ENCODE assay signal across 1 cellular context in genomic region chr19:5826531-5827341, GRCh38.
TF ChIP-seq lines count a peak whose summit lies in the region.

No MANE protein-coding gene starts in this region.

TF ChIP-seq in SK-N-SH, 30 proteins besides CTCF, POLR2A, EP300 and RAD21 (continued from another document):
- TF ChIP-seq NFIC (IDR thresholded peaks at IDR 0.05; ENCODE audit: borderline replicate concordance) (peak; percentile 66), CHD2 (IDR thresholded peaks at IDR 0.05; ENCODE audit: low read length, partially characterized antibody) (peak; percentile 25), REST (IDR thresholded peaks at IDR 0.05; ENCODE audit: low read depth, low read length) (no peak)
